In the genomic region with DNA sequence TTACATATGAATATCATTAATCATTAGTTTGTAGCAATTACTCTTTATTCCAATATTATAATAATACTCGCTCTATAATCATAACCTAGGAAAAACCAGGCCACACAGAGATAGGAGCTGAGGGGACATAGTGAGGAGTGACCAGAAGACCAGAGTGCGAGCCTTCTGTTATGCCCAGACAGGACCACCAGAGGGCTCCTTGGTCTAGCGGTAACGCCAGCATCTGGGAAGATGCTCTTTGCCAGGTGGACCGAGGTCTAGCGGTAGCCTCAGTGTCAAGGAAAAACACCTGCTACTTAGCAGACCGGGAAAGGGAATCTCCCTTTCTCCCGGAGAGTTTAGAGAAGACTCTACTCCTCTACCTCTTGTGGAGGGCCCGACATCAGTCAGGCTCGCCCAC, we compare ENCODE assay signal across 6 cellular contexts. TPM values are rescaled to one million over a fixed set of nuclear protein-coding genes. Genes with fewer than 3 reads are reported as not detected.
A peak's percentile ranks its signal among the peaks of the same experiment; 100 is the strongest.
DNase-seq lines count a peak whose midpoint lies in the region; ATAC-seq and TF ChIP-seq lines count a peak whose summit lies in the region.
"Not testable (repeated sequence)": the region's sequence is repeated elsewhere in the genome, so short reads cannot be mapped to it uniquely, and the experiment has no call there.

No MANE protein-coding gene starts in this region.

- H3K27me3 ChIP-seq in GM06990 (replicated peaks; ENCODE audit: control insufficient read depth, insufficient read depth, low read length); lower lobe of right lung (ENCODE audit: low read depth); tibial nerve: not testable (repeated sequence)

- TF ChIP-seq CTCF in GM06990 (IDR thresholded peaks at IDR 0.05; ENCODE audit: insufficient read depth, low read length, poor library complexity, severe bottlenecking), result peak; percentile 14
- peak; percentile 51 for TF ChIP-seq CTCF in epithelial cell of proximal tubule (conservative IDR thresholded peaks at IDR 0.05; ENCODE audit: low read depth, low read length)
- peak; percentile 31 for TF ChIP-seq CTCF in lower lobe of right lung (IDR thresholded peaks at IDR 0.05)
- peak in 3 of 5 experiments; percentile 12 to 18 (median 17) for TF ChIP-seq CTCF in tibial nerve (IDR thresholded peaks at IDR 0.05)

- not testable (repeated sequence) for H3K27ac ChIP-seq in lower lobe of right lung, tibial nerve

- intact Hi-C loops in lower lobe of right lung (cut with DNase I), result not testable (repeated sequence)

- WGBS in tibial nerve, 2 donors, result 75 to 87% methylated on average over 10 of the region's 10 CpGs

- peaks cover 16% of the 10 kb centered on the region for H3K4me1 ChIP-seq in lower lobe of right lung
- peaks cover 0 to 22% (median 7%) of the 10 kb centered on the region in 4 donors for H3K4me1 ChIP-seq in tibial nerve

- not testable (repeated sequence) for ATAC-seq in lower lobe of right lung

- H3K36me3 ChIP-seq in GM06990 (ENCODE audit: control insufficient read depth, insufficient read depth, low read length); lower lobe of right lung: not testable (repeated sequence)
- peaks cover 0 to 47% (median 0%) of the 10 kb centered on the region in 3 donors for H3K36me3 ChIP-seq in tibial nerve

- H3K9me3 ChIP-seq in lower lobe of right lung, result not testable (repeated sequence)
- peaks cover 0 to 13% (median 0%) of the 10 kb centered on the region in 4 donors for H3K9me3 ChIP-seq in tibial nerve

- not testable (repeated sequence) for TF ChIP-seq POLR2A in tibial nerve (IDR thresholded peaks at IDR 0.05)

- TF ChIP-seq EP300 in tibial nerve (IDR thresholded peaks at IDR 0.05), result not testable (repeated sequence)

- not testable (repeated sequence) for H3K4me3 ChIP-seq in GM06990 (replicated peaks; ENCODE audit: low read depth, low read length); epithelial cell of proximal tubule (ENCODE audit: low read depth, low read length); lower lobe of right lung; tibial nerve

- DNase-seq in GM06990 (ENCODE audit: extremely low read depth, insufficient read length); epithelial cell of proximal tubule (ENCODE audit: low read depth); lower lobe of right lung; tibial nerve (ENCODE audit: low spot score in 2 of 2): not testable (repeated sequence)
- DNase-seq in NCI-H82 (lab: John Stamatoyannopoulos, UW), result peak; percentile 24
- peak; percentile 6 for DNase-seq in activated naive CD4-positive, alpha-beta T cell treated with Interleukin-2 at 50 U/mL for 16 hours

RNA-seq across cellular contexts. Expression of gene WDR27, which starts 4.7 kb away (rescaled TPM):
- total RNA-seq in epithelial cell of proximal tubule, result 12.0 and 27.2 TPM in 2 replicates
- total RNA-seq in lower lobe of right lung, result 38.0 TPM
- total RNA-seq in tibial nerve, result 10 to 100 TPM; 33.9 to 57.5 (median 52.5) TPM

RNA-seq across cellular contexts. Expression of gene C6orf120, which starts 4.8 kb away (rescaled TPM):
- total RNA-seq in epithelial cell of proximal tubule (27.1 and 41.2 TPM in 2 replicates), lower lobe of right lung (22.2 TPM), tibial nerve (10 to 100 TPM; 42.0 to 47.5 (median 45.0) TPM)

RNA-seq across cellular contexts. Expression of gene PHF10, which starts 27.2 kb away (rescaled TPM):
- total RNA-seq in epithelial cell of proximal tubule, result 23.1 and 24.5 TPM in 2 replicates
- total RNA-seq in lower lobe of right lung, result 45.7 TPM
- 10 to 100 TPM; 48.3 to 54.5 (median 51.4) TPM for total RNA-seq in tibial nerve

RNA-seq across cellular contexts. Expression of gene DYNLT2, which starts 54.3 kb away (rescaled TPM):
- total RNA-seq in epithelial cell of proximal tubule (0.80 and 2.5 TPM in 2 replicates), lower lobe of right lung (1.6 TPM), tibial nerve (1 to 10 TPM; 2.2 to 8.4 (median 5.4) TPM)

RNA-seq across cellular contexts. Expression of gene ERMARD, which starts 54.3 kb away (rescaled TPM):
- 9.1 and 12.6 TPM in 2 replicates for total RNA-seq in epithelial cell of proximal tubule
- total RNA-seq in lower lobe of right lung, result 25.4 TPM
- 10 to 100 TPM; 27.4 to 58.3 (median 41.6) TPM for total RNA-seq in tibial nerve
